ENCODE assay signal across 8 cellular contexts in genomic region chr22:22752556-22753477, GRCh38.
DNase-seq lines count a peak whose midpoint lies in the region; ATAC-seq, FAIRE-seq and TF ChIP-seq lines count a peak whose summit lies in the region.

No MANE protein-coding gene starts in this region.

- FAIRE-seq in pancreas (lab: Jason Lieb, UNC): no peak

- TF ChIP-seq POLR2A in NB4 (IDR thresholded peaks at IDR 0.05; ENCODE audit: extremely low read depth, insufficient read length): no peak

- no peaks in the 10 kb centered on the region for H3K4me1 ChIP-seq in pancreas

- 64 to 65% methylated on average over 12 of the region's 12 CpGs for WGBS in pancreas, 2 donors

- TF ChIP-seq CTCF in NB4 (IDR thresholded peaks at IDR 0.05; ENCODE audit: low read depth, low read length) (no peak), choroid plexus epithelial cell (conservative IDR thresholded peaks at IDR 0.05; ENCODE audit: low read depth, low read length) (peak; percentile 2), pancreas (IDR thresholded peaks at IDR 0.05) (no peak)

- ATAC-seq in pancreas (peak in 3 of 4 donors; percentile 23 to 66 (median 35)), GM18498 (IDR thresholded peaks at IDR 0.05; ENCODE audit: unreplicated experiment) (no peak)

- no peaks in the 10 kb centered on the region for H3K9me3 ChIP-seq in pancreas

- no peaks in the 10 kb centered on the region for H3K27me3 ChIP-seq in pancreas

- intact Hi-C loops in pancreas (cut with DNase I): no loop called here

- no peaks in the 10 kb centered on the region for H3K36me3 ChIP-seq in pancreas

- no peak overlapping the region for H3K4me3 ChIP-seq in NB4 (ENCODE audit: low read depth, low read length)
- no peak overlapping the region for H3K4me3 ChIP-seq in choroid plexus epithelial cell (ENCODE audit: low read depth, low read length)
- no peak overlapping the region for H3K4me3 ChIP-seq in pancreas

- DNase-seq in SIG-M5 treated with dmso at 0.1 percent for 504 hours (lab: John Stamatoyannopoulos, UW; ENCODE audit: unreplicated experiment) (peak; percentile 25), SIG-M5 (lab: John Stamatoyannopoulos, UW) (no peak), NB4 (ENCODE audit: low read depth) (peak; percentile 59), choroid plexus epithelial cell (ENCODE audit: low read depth) (peak; percentile 70), pancreas (peak in 2 of 6 donors; percentile 32 to 35), iPS-NIHi7 (ENCODE audit: extremely low spot score) (no peak), amygdala (lab: John Stamatoyannopoulos, UW) (no peak)

- H3K27ac ChIP-seq in pancreas: peak overlapping the region in 2 of 4 donors; percentile 10 to 49

Comparison
In these comparisons a context has a peak if more than half of its experiments do, and no peak if none do; other contexts are left out.
1. DNase-seq: peak in SIG-M5 treated with dmso at 0.1 percent for 504 hours (single experiment), NB4 (single experiment) and choroid plexus epithelial cell (single experiment); none in SIG-M5 (single experiment), iPS-NIHi7 (single experiment) and amygdala (0 of 56).